ENCODE assay signal across 1 cellular context in genomic region chr19:13860679-13861391, GRCh38.
TF ChIP-seq lines count a peak whose summit lies in the region.

No MANE protein-coding gene starts in this region.

TF ChIP-seq in A549, 52 proteins besides CTCF, POLR2A, EP300 and RAD21 (continued from another document):
- TF ChIP-seq, protein P1, sequence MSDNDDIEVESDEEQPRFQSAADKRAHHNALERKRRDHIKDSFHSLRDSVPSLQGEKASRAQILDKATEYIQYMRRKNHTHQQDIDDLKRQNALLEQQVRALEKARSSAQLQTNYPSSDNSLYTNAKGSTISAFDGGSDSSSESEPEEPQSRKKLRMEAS (IDR thresholded peaks at IDR 0.05): no peak
- no peak for TF ChIP-seq HOXB13 (CRISPR knock-in tag; IDR thresholded peaks at IDR 0.05; ENCODE audit: low read depth)
- no peak for TF ChIP-seq JUN (IDR thresholded peaks at IDR 0.05)
- no peak for TF ChIP-seq JUNB (IDR thresholded peaks at IDR 0.05)
- TF ChIP-seq GATA3 (IDR thresholded peaks at IDR 0.05; ENCODE audit: borderline replicate concordance): no peak
- no peak for TF ChIP-seq E2F6 (IDR thresholded peaks at IDR 0.05; ENCODE audit: borderline replicate concordance, low read depth)
- TF ChIP-seq KDM5A (IDR thresholded peaks at IDR 0.05): no peak
- no peak for TF ChIP-seq SMC3 (IDR thresholded peaks at IDR 0.05)
